35 cellular contexts compared by ENCODE assay signal in the genomic region with DNA sequence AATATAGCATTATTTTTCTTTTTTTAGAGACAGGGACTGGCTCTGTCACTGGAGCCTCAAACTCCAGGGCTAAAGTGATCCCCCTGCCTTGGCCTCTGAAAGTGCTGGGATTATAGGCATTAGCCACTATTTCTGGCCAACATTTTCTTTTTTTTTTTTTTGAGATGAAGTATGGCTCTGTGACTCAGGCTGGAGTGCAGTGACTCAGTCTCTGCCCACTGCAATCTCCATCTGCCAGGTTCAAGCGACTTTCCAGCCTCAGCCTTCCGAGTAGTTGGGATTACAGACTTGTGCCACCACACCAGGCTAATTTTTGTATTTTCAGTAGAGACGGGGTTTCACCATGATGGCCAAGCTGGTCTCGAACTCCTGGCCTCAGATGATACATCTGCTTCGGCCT. TPM values are rescaled to one million over a fixed set of nuclear protein-coding genes. Genes with fewer than 3 reads are reported as not detected.
A peak's percentile ranks its signal among the peaks of the same experiment; 100 is the strongest.
DNase-seq lines count a peak whose midpoint lies in the region; ATAC-seq and TF ChIP-seq lines count a peak whose summit lies in the region.
"Had no signal": no experiment of that assay in that cellular context is flagged by ENCODE, and none has a peak within 500 bp of the region (broad histone marks: within the 10 kb centered on the region; RNA-seq: fewer than 3 reads in every experiment).

No MANE protein-coding gene starts in this region.

- H3K9me3 ChIP-seq in adrenal gland (replicated peaks in 1 of 3), result no peaks in the 10 kb centered on the region
- H3K9me3 ChIP-seq: ascending aorta, right lobe of liver had no signal

- peak; percentile 43 for DNase-seq in HS-5 (ENCODE audit: low read depth)
- peak in 5 of 7 donors; percentile 2 to 30 (median 18) for DNase-seq in adrenal gland
- DNase-seq in fibroblast of mammary gland (ENCODE audit: low read depth), result peak; percentile 59
- peak; percentile 42 for DNase-seq in stromal cell of bone marrow (ENCODE audit: low read depth)
- DNase-seq in DMS53 treated with DMSO at 0.1 percent for 48 hours (lab: John Stamatoyannopoulos, UW; ENCODE audit: unreplicated experiment), result no peak
- no peak for DNase-seq in activated T-cell treated with anti-CD3 and anti-CD28 coated beads for 4 hours
- DNase-seq: activated CD4-positive, alpha-beta T cell treated with anti-CD3 and anti-CD28 coated beads, Interleukin-2, amount 50 U/mL, for 1 hour; activated naive CD4-positive, alpha-beta T cell treated with anti-CD3 and anti-CD28 coated beads, Interleukin-2, amount 50 U/mL, for 16 hours; C1 segment of cervical spinal cord; cerebellar nuclear complex; COR-L47; DMS79 treated with DMSO at 0.1 percent for 48 hours; head of caudate nucleus; NCI-H1092; NCI-H187; NCI-H2171 treated with DMSO at 0.1 percent for 48 hours; NCI-H510A treated with DMSO at 0.1 percent for 48 hours; right lobe of liver; SHP77; stimulated activated CD4-positive, alpha-beta T cell treated with anti-CD3 and anti-CD28 coated beads, Interleukin-4, amount 100 ng/mL, for 24 hours; substantia nigra; SW 1271; T-helper 9 cell had no signal

- H3K27me3 ChIP-seq in adrenal gland, result no peaks in the 10 kb centered on the region
- H3K27me3 ChIP-seq: ascending aorta, right lobe of liver had no signal

- no peaks in the 10 kb centered on the region for H3K4me1 ChIP-seq in adrenal gland (replicated peaks in 1 of 2)
- H3K4me1 ChIP-seq: ascending aorta, right lobe of liver had no signal

- intact Hi-C loops in adrenal gland (cut with DNase I), result no loop called here

- TF ChIP-seq CTCF in adrenal gland (IDR thresholded peaks at IDR 0.05) (no peak), fibroblast of mammary gland (conservative IDR thresholded peaks at IDR 0.05; ENCODE audit: control insufficient read depth, insufficient read depth, low read depth, low read length) (no peak)

- no peak for ATAC-seq in HG03135 (IDR thresholded peaks at IDR 0.05; ENCODE audit: unreplicated experiment)
- ATAC-seq: HepG2; right lobe of liver; stimulated activated effector memory CD8-positive, alpha-beta T cell treated with anti-CD3 and anti-CD28 coated beads, Interleukin-12 subunit alpha, Interleukin-12 subunit beta, amount 100 ng/mL, for 72 hours; WTC11 had no signal

- H3K36me3 ChIP-seq in adrenal gland (replicated peaks in 1 of 2), result no peaks in the 10 kb centered on the region
- H3K36me3 ChIP-seq: ascending aorta, right lobe of liver had no signal

- no peak for TF ChIP-seq POLR2A in adrenal gland (IDR thresholded peaks at IDR 0.05)

- WGBS in adrenal gland, 4 donors, result 75 to 85% (median 80%) methylated on average over 5 of the region's 5 CpGs

- H3K27ac ChIP-seq in adrenal gland, result no peak overlapping the region
- H3K27ac ChIP-seq: ascending aorta, HL-60, right lobe of liver had no signal

- no peak overlapping the region for H3K4me3 ChIP-seq in adrenal gland
- H3K4me3 ChIP-seq in fibroblast of mammary gland (ENCODE audit: control insufficient read depth, low read depth, low read length), result no peak overlapping the region
- H3K4me3 ChIP-seq: ascending aorta, lung, right lobe of liver had no signal

RNA-seq across cellular contexts. Expression of gene DUXB, which starts 2.1 kb away (rescaled TPM):
- not detected for total RNA-seq in adrenal gland
- not detected for polyA plus RNA-seq in adrenal gland
- total RNA-seq: activated T-helper 1 cell treated with anti-CD3 and anti-CD28 coated beads, Interleukin-12 subunit alpha, Interleukin-12 subunit beta, Interleukin-2, Interleukin-4 antibody, amounts not matched to agents 30 ng/mL and 10 ng/mL and 1 ng/mL, durations not matched to agents 14 hours and 24 hours and 36 hours; ascending aorta; endothelial cell of umbilical vein; HepG2; kidney epithelial cell; lung; neural crest cell; posterior vena cava; right lobe of liver; WTC11 had no signal
- polyA plus RNA-seq: endothelial cell of umbilical vein, HepG2, lung had no signal

RNA-seq across cellular contexts. Expression of gene CPHXL, which starts 22.9 kb away (rescaled TPM):
- not detected for total RNA-seq in adrenal gland
- not detected for polyA plus RNA-seq in adrenal gland
- total RNA-seq: activated T-helper 1 cell treated with anti-CD3 and anti-CD28 coated beads, Interleukin-12 subunit alpha, Interleukin-12 subunit beta, Interleukin-2, Interleukin-4 antibody, amounts not matched to agents 30 ng/mL and 10 ng/mL and 1 ng/mL, durations not matched to agents 14 hours and 24 hours and 36 hours; ascending aorta; endothelial cell of umbilical vein; HepG2; kidney epithelial cell; lung; neural crest cell; posterior vena cava; right lobe of liver; WTC11 had no signal
- polyA plus RNA-seq: endothelial cell of umbilical vein, HepG2, lung had no signal

RNA-seq across cellular contexts. Expression of gene CPHXL2, which starts 26.5 kb away (rescaled TPM):
- total RNA-seq in adrenal gland, result not detected
- not detected for polyA plus RNA-seq in adrenal gland
- total RNA-seq: activated T-helper 1 cell treated with anti-CD3 and anti-CD28 coated beads, Interleukin-12 subunit alpha, Interleukin-12 subunit beta, Interleukin-2, Interleukin-4 antibody, amounts not matched to agents 30 ng/mL and 10 ng/mL and 1 ng/mL, durations not matched to agents 14 hours and 24 hours and 36 hours; ascending aorta; endothelial cell of umbilical vein; HepG2; kidney epithelial cell; lung; neural crest cell; posterior vena cava; right lobe of liver; WTC11 had no signal
- polyA plus RNA-seq: endothelial cell of umbilical vein, HepG2, lung had no signal

RNA-seq across cellular contexts. Expression of gene TERF2IP, which starts 55.8 kb away (rescaled TPM):
- total RNA-seq in adrenal gland, result 100 to 1,000 TPM in 7 of 8 donors, 10 to 100 TPM in 1; 89.3 to 136 (median 107) TPM
- 100 to 1,000 TPM in 1 of 3 donors, 10 to 100 TPM in 2; 86.2 to 178 (median 91.1) TPM for polyA plus RNA-seq in adrenal gland

RNA-seq across cellular contexts. Expression of gene KARS1, which starts 55.9 kb away (rescaled TPM):
- 10 to 100 TPM; 48.4 to 96.1 (median 78.3) TPM for total RNA-seq in adrenal gland
- 100 to 1,000 TPM in 1 of 3 donors, 10 to 100 TPM in 2; 59.1 to 156 (median 70.0) TPM for polyA plus RNA-seq in adrenal gland

Comparison
In these comparisons a context has a peak if more than half of its experiments do, and no peak if none do; other contexts are left out.
1. DNase-seq: peak in HS-5 (single experiment), adrenal gland (5 of 7), fibroblast of mammary gland (single experiment) and stromal cell of bone marrow (single experiment); none in DMS53 treated with DMSO at 0.1 percent for 48 hours (single experiment) and activated T-cell treated with anti-CD3 and anti-CD28 coated beads for 4 hours (single experiment).